1 cellular context compared by ENCODE assay signal in genomic region chr1:38859561-38860463, GRCh38.
TF ChIP-seq lines count a peak whose summit lies in the region.

Gene RRAGC (minus strand): TSS chr1:38859772. CDS start chr1:38859646, 126 bp downstream.

TF ChIP-seq in A549, 52 proteins besides CTCF, POLR2A, EP300 and RAD21 (continued from another document):
- TF ChIP-seq HMGXB4 (CRISPR knock-in tag; IDR thresholded peaks at IDR 0.05; ENCODE audit: borderline replicate concordance) (no peak), RNF2 (IDR thresholded peaks at IDR 0.05; ENCODE audit: borderline replicate concordance, low read depth) (no peak)
